ENCODE assay signal across 1 cellular context in the genomic region with DNA sequence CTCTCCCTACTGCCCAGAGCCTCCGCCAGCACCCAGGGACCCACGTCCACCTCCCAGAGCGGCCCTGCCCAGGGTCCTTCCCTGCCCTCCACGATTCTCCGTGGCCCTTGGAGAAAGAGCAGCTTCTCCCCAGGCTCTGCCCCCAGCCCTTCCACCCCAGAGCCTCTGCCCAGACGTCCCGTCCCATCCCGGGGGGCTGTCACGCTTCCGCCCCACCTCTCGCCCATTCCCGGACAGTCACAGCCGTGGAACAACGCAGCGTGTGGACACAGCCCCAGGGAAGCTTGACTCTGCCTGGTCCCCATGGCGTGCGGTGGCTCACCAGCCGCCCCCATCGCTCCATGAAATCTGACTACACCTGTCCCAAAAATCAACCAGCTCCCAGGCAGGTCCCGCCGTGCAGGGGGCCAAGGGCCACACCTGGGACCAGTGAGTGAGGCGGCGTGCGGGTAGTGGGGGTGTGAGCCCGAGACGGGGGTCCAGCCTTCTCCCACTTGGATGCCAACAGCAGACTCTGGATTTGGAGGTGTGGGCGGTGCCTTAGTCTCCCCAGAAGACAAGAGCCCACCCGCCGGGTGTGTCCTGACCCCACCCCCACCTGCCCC.
TF ChIP-seq lines count a peak whose summit lies in the region.

No MANE protein-coding gene starts in this region.

TF ChIP-seq in Ishikawa, 13 proteins besides CTCF, POLR2A, EP300 and RAD21:
- 0 out of 2 replicates have a peak, but pooled peaks have one; percentile 11 for TF ChIP-seq ZBTB7A (IDR thresholded peaks at IDR 0.05; ENCODE audit: low read depth)
- TF ChIP-seq NFIC (IDR thresholded peaks at IDR 0.05), result no peak
